In the genomic region with DNA sequence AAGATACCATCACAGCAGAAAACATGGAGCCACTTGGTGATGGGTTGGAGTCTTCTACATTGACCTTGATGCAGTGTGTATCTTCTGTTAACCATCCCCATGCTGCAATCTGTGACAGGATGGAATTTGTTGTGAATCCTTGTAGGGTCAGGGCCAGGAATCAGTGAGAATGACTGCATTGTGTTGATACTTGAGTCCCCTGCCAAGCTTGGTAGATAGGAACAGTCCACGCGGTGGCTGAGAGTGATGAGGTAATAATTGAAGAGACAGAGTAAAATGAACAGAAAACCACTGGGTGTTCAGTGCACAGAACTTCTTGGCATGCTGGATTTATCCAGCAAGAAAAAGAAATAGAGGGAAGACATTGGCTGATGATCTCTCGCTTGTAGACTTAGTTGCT, we compare ENCODE assay signal across 2 cellular contexts.
TF ChIP-seq lines count a peak whose summit lies in the region.

No MANE protein-coding gene starts in this region.

TF ChIP-seq in H1, 55 proteins besides CTCF, POLR2A, EP300 and RAD21:
- TF ChIP-seq YY1 (IDR thresholded peaks at IDR 0.05; ENCODE audit: low read depth, low read length) (no peak), SUZ12 (IDR thresholded peaks at IDR 0.05; ENCODE audit: low read length) (no peak), TBP (IDR thresholded peaks at IDR 0.05; ENCODE audit: low read depth, low read length) (no peak), BACH1 (IDR thresholded peaks at IDR 0.05; ENCODE audit: low read length) (no peak), CHD2 (IDR thresholded peaks at IDR 0.05; ENCODE audit: low read length) (no peak), SIRT6 (IDR thresholded peaks at IDR 0.05; ENCODE audit: low read length) (no peak), EZH2 (IDR thresholded peaks at IDR 0.05; ENCODE audit: low read depth, low read length, severe bottlenecking) (no peak), NANOG (IDR thresholded peaks at IDR 0.05; ENCODE audit: insufficient read depth, low read depth, low read length, poor library complexity, severe bottlenecking) (no peak), GTF2F1 (IDR thresholded peaks at IDR 0.05; ENCODE audit: borderline replicate concordance, low read depth, low read length) (no peak), KDM1A (IDR thresholded peaks at IDR 0.05; ENCODE audit: borderline replicate concordance, low read length) (no peak)
- TF ChIP-seq, protein P1, sequence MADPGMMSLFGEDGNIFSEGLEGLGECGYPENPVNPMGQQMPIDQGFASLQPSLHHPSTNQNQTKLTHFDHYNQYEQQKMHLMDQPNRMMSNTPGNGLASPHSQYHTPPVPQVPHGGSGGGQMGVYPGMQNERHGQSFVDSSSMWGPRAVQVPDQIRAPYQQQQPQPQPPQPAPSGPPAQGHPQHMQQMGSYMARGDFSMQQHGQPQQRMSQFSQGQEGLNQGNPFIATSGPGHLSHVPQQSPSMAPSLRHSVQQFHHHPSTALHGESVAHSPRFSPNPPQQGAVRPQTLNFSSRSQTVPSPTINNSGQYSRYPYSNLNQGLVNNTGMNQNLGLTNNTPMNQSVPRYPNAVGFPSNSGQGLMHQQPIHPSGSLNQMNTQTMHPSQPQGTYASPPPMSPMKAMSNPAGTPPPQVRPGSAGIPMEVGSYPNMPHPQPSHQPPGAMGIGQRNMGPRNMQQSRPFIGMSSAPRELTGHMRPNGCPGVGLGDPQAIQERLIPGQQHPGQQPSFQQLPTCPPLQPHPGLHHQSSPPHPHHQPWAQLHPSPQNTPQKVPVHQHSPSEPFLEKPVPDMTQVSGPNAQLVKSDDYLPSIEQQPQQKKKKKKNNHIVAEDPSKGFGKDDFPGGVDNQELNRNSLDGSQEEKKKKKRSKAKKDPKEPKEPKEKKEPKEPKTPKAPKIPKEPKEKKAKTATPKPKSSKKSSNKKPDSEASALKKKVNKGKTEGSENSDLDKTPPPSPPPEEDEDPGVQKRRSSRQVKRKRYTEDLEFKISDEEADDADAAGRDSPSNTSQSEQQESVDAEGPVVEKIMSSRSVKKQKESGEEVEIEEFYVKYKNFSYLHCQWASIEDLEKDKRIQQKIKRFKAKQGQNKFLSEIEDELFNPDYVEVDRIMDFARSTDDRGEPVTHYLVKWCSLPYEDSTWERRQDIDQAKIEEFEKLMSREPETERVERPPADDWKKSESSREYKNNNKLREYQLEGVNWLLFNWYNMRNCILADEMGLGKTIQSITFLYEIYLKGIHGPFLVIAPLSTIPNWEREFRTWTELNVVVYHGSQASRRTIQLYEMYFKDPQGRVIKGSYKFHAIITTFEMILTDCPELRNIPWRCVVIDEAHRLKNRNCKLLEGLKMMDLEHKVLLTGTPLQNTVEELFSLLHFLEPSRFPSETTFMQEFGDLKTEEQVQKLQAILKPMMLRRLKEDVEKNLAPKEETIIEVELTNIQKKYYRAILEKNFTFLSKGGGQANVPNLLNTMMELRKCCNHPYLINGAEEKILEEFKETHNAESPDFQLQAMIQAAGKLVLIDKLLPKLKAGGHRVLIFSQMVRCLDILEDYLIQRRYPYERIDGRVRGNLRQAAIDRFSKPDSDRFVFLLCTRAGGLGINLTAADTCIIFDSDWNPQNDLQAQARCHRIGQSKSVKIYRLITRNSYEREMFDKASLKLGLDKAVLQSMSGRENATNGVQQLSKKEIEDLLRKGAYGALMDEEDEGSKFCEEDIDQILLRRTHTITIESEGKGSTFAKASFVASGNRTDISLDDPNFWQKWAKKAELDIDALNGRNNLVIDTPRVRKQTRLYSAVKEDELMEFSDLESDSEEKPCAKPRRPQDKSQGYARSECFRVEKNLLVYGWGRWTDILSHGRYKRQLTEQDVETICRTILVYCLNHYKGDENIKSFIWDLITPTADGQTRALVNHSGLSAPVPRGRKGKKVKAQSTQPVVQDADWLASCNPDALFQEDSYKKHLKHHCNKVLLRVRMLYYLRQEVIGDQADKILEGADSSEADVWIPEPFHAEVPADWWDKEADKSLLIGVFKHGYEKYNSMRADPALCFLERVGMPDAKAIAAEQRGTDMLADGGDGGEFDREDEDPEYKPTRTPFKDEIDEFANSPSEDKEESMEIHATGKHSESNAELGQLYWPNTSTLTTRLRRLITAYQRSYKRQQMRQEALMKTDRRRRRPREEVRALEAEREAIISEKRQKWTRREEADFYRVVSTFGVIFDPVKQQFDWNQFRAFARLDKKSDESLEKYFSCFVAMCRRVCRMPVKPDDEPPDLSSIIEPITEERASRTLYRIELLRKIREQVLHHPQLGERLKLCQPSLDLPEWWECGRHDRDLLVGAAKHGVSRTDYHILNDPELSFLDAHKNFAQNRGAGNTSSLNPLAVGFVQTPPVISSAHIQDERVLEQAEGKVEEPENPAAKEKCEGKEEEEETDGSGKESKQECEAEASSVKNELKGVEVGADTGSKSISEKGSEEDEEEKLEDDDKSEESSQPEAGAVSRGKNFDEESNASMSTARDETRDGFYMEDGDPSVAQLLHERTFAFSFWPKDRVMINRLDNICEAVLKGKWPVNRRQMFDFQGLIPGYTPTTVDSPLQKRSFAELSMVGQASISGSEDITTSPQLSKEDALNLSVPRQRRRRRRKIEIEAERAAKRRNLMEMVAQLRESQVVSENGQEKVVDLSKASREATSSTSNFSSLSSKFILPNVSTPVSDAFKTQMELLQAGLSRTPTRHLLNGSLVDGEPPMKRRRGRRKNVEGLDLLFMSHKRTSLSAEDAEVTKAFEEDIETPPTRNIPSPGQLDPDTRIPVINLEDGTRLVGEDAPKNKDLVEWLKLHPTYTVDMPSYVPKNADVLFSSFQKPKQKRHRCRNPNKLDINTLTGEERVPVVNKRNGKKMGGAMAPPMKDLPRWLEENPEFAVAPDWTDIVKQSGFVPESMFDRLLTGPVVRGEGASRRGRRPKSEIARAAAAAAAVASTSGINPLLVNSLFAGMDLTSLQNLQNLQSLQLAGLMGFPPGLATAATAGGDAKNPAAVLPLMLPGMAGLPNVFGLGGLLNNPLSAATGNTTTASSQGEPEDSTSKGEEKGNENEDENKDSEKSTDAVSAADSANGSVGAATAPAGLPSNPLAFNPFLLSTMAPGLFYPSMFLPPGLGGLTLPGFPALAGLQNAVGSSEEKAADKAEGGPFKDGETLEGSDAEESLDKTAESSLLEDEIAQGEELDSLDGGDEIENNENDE (IDR thresholded peaks at IDR 0.05; ENCODE audit: insufficient replicate concordance, low read length) = no peak
- TF ChIP-seq, protein P2, sequence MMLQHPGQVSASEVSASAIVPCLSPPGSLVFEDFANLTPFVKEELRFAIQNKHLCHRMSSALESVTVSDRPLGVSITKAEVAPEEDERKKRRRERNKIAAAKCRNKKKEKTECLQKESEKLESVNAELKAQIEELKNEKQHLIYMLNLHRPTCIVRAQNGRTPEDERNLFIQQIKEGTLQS (IDR thresholded peaks at IDR 0.05; ENCODE audit: insufficient read depth, low read depth, low read length) = no peak
- TF ChIP-seq, protein P3, sequence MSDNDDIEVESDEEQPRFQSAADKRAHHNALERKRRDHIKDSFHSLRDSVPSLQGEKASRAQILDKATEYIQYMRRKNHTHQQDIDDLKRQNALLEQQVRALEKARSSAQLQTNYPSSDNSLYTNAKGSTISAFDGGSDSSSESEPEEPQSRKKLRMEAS (IDR thresholded peaks at IDR 0.05) = no peak

TF ChIP-seq in GM23338, 12 proteins besides CTCF, POLR2A, EP300 and RAD21:
- no peak for TF ChIP-seq EZH2 (IDR thresholded peaks at IDR 0.05; ENCODE audit: low read depth, unreplicated experiment)
- no peak for TF ChIP-seq ZNF114 (CRISPR knock-in tag; IDR thresholded peaks at IDR 0.05)
- TF ChIP-seq EZH2phosphoT487 (IDR thresholded peaks at IDR 0.05; ENCODE audit: unreplicated experiment) = no peak
- no peak for TF ChIP-seq NANOG (IDR thresholded peaks at IDR 0.05; ENCODE audit: borderline replicate concordance)
- no peak for TF ChIP-seq JUNB (IDR thresholded peaks at IDR 0.05; ENCODE audit: unreplicated experiment)
- no peak for TF ChIP-seq POLR2AphosphoS5 (IDR thresholded peaks at IDR 0.05; ENCODE audit: low read depth)
- no peak for TF ChIP-seq CREB1 (CRISPR knock-in tag; IDR thresholded peaks at IDR 0.05; ENCODE audit: low read depth)
- TF ChIP-seq STAT1 (IDR thresholded peaks at IDR 0.05; ENCODE audit: unreplicated experiment) = no peak
